ENCODE assay signal across 9 cellular contexts in genomic region chr22:31951201-31952093, GRCh38. TPM values are rescaled to one million over a fixed set of nuclear protein-coding genes. Genes with fewer than 3 reads are reported as not detected.
A peak's percentile ranks its signal among the peaks of the same experiment; 100 is the strongest.
DNase-seq lines count a peak whose midpoint lies in the region; ATAC-seq, FAIRE-seq and TF ChIP-seq lines count a peak whose summit lies in the region.
"Had no signal": no experiment of that assay in that cellular context is flagged by ENCODE, and none has a peak within 500 bp of the region (broad histone marks: within the 10 kb centered on the region; RNA-seq: fewer than 3 reads in every experiment).

No MANE protein-coding gene starts in this region.

- no peaks in the 10 kb centered on the region for H3K9me3 ChIP-seq in GM12878 (replicated peaks; ENCODE audit: control insufficient read depth, insufficient read depth, low read length)

- POLR2A ChIA-PET in GM12878 (lab: Charles Lee): interaction anchor here (0.5 to 0.6 kb wide), 2 partner anchors 209 to 789 kb away, joined by 3 read pairs; no protein-coding TSS in a partner anchor

- no peak overlapping the region for H2AK5ac ChIP-seq in mesendoderm (ENCODE audit: low read length)

- no peak overlapping the region for H2BK120ac ChIP-seq in mesendoderm (ENCODE audit: low read depth, low read length)

- H3K4me3 Mint-ChIP-seq in type B pancreatic cell: no peak overlapping the region

- no peak overlapping the region for H2BK15ac ChIP-seq in mesendoderm (replicated peaks; ENCODE audit: low read depth)

- no peaks in the 10 kb centered on the region for H4K20me1 ChIP-seq in GM12878 (ENCODE audit: control insufficient read depth, insufficient read depth)

- DNase-seq in cardiac septum (ENCODE audit: low spot score): peak; percentile 54
- no peak for DNase-seq in left ventricle myocardium superior
- no peak for DNase-seq in GM12878 (ENCODE audit: low read depth, low spot score)
- no peak for DNase-seq in mesendoderm
- DNase-seq in type B pancreatic cell (ENCODE audit: extremely low spot score, unreplicated experiment): no peak
- no peak for DNase-seq in HTR-8/SVneo (ENCODE audit: insufficient read length, low spot score)
- DNase-seq in NCI-H187 treated with DMSO at 0.1 percent for 48 hours (lab: John Stamatoyannopoulos, UW): no peak
- DNase-seq: left cardiac atrium had no signal

- RAD21 ChIA-PET in GM12878 (lab: Charles Lee; ENCODE audit: unreplicated experiment): interaction anchor here (1.1 to 2.1 kb wide), 4 partner anchors 19 to 311 kb away, joined by 3 to 7 read pairs (median 5); no protein-coding TSS in a partner anchor

- intact Hi-C loops in cardiac septum (cut with DNase I) (no loop called here), left ventricle myocardium superior (cut with micrococcal nuclease) (no loop called here), GM12878 (cut with micrococcal nuclease; ENCODE audit: unreplicated experiment) (no loop called here)

- H3K4ac ChIP-seq in mesendoderm (ENCODE audit: low read depth, low read length): no peak overlapping the region

- H3K27me3 ChIP-seq in GM12878 (replicated peaks in 1 of 2; ENCODE audit: control insufficient read depth in 2 of 2, insufficient read depth in 2 of 2, low read length in 1 of 2): no peaks in the 10 kb centered on the region
- H3K27me3 ChIP-seq in mesendoderm (ENCODE audit: insufficient read depth, low read length, poor library complexity): no peaks in the 10 kb centered on the region

- SMC1A ChIA-PET in GM12878 (lab: Charles Lee; ENCODE audit: uncharacterized antibody, unreplicated experiment): interaction anchor here (1.0 to 10.0 kb wide), 5 partner anchors 11 to 286 kb away, joined by 3 to 99 read pairs (median 4); partner anchors contain the start of genes PISD and PRR14L

- no peak overlapping the region for H4K8ac ChIP-seq in mesendoderm (ENCODE audit: low read depth, low read length)

- FAIRE-seq in GM12878 (lab: Jason Lieb, UNC): no peak
- no peak for FAIRE-seq in HTR-8/SVneo (lab: Jason Lieb, UNC)

- peaks cover 27% of the 10 kb centered on the region for H3K79me1 ChIP-seq in mesendoderm (ENCODE audit: low read length)

- TF ChIP-seq CTCF in GM12878 (IDR thresholded peaks at IDR 0.05 in 2 of 3, conservative IDR thresholded peaks at IDR 0.05 in 1 of 3; ENCODE audit: control insufficient read depth in 2 of 3, extremely low read depth in 1 of 3, insufficient read depth in 1 of 3, low read depth in 3 of 3, low read length in 3 of 3) (no peak), type B pancreatic cell (conservative IDR thresholded peaks at IDR 0.05) (no peak)

- in situ Hi-C loops in GM12878 (cut with MboI): no loop called here

- H3K18ac ChIP-seq in mesendoderm (ENCODE audit: low read length): no peak overlapping the region

- H3K4me1 ChIP-seq in GM12878 (ENCODE audit: control insufficient read depth, insufficient read depth, low read length) (peaks cover 8% of the 10 kb centered on the region; the same call in 1 of the 2 replicates), mesendoderm (ENCODE audit: control insufficient read depth, low read depth, low read length) (peaks cover 7% of the 10 kb centered on the region)

- TF ChIP-seq RAD21 in GM12878 (IDR thresholded peaks at IDR 0.05; ENCODE audit: insufficient read depth, low read depth, low read length): no peak

- H3K36me3 Mint-ChIP-seq in type B pancreatic cell: peaks cover 52% of the 10 kb centered on the region

- no TSS peak for BruUV-seq in GM12878 (replicated peaks; lab: Mats Ljungman, UMichigan)

- no peak overlapping the region for H4K5ac ChIP-seq in mesendoderm (ENCODE audit: low read length)

- no peak overlapping the region for H3K27ac ChIP-seq in GM12878 (ENCODE audit: control insufficient read depth, insufficient read depth)
- no peak overlapping the region for H3K27ac ChIP-seq in mesendoderm (ENCODE audit: low read depth, low read length)

- no peak for TF ChIP-seq EP300 in GM12878 (IDR thresholded peaks at IDR 0.05; ENCODE audit: borderline replicate concordance in 1 of 2, control insufficient read depth in 1 of 2, low read depth in 2 of 2, low read length in 2 of 2)

- H3K4me2 ChIP-seq in GM12878 (ENCODE audit: control insufficient read depth, insufficient read depth) (no peak overlapping the region; the same call in 1 of the 2 replicates), mesendoderm (ENCODE audit: low read length) (no peak overlapping the region)

- peaks cover 41% of the 10 kb centered on the region for H3K4me1 Mint-ChIP-seq in type B pancreatic cell (ENCODE audit: unreplicated experiment)

- H3K9me3 Mint-ChIP-seq in type B pancreatic cell: no peaks in the 10 kb centered on the region

- no peak overlapping the region for H2BK5ac ChIP-seq in mesendoderm (ENCODE audit: low read length)

- H3K36me3 ChIP-seq in GM12878 (ENCODE audit: control insufficient read depth in 2 of 2, insufficient read depth in 2 of 2, low read length in 1 of 2): peaks cover 4 to 23% of the 10 kb centered on the region in 2 experiments
- peaks cover 12% of the 10 kb centered on the region for H3K36me3 ChIP-seq in mesendoderm (ENCODE audit: control insufficient read depth, insufficient read depth, low read length)

- H3K27ac Mint-ChIP-seq in type B pancreatic cell: peak overlapping the region; percentile 24

- H3K27me3 Mint-ChIP-seq in type B pancreatic cell: no peaks in the 10 kb centered on the region

- 74% methylated on average over 8 of the region's 8 CpGs for WGBS in GM12878 (ENCODE audit: insufficient coverage, insufficient replicate concordance, low lambda C conversion rate, missing lambda C conversion rate)
- no CpG with 5 or more reads among the region's 8 CpGs for WGBS in mesendoderm (ENCODE audit: extremely low coverage, insufficient coverage, low lambda C conversion rate)

- no peak overlapping the region for H3K23ac ChIP-seq in mesendoderm (ENCODE audit: low read length)

- no peak for TF ChIP-seq POLR2A in GM12878 (IDR thresholded peaks at IDR 0.05; ENCODE audit: low read depth, low read length)

- H3K9ac ChIP-seq in GM12878 (ENCODE audit: control insufficient read depth, insufficient read depth, low read length): no peak overlapping the region; the same call in 1 of the 2 replicates
- H3K9ac ChIP-seq in mesendoderm (ENCODE audit: low read length): peak overlapping the region; percentile 20

- H3K79me2 ChIP-seq in GM12878 (ENCODE audit: control insufficient read depth, insufficient read depth, low read length): peaks cover 62% of the 10 kb centered on the region
- H3K79me2 ChIP-seq in mesendoderm (ENCODE audit: control insufficient read depth, insufficient read depth, low read length): peaks cover 86% of the 10 kb centered on the region

- no peak overlapping the region for H3K4me3 ChIP-seq in GM12878
- no peak overlapping the region for H3K4me3 ChIP-seq in mesendoderm (ENCODE audit: low read length)

- H2AFZ ChIP-seq in GM12878 (ENCODE audit: control insufficient read depth, low read depth, low read length): no peak overlapping the region

- ATAC-seq in left ventricle myocardium superior (no peak), GM12878 (peak; percentile 16), HG03135 (IDR thresholded peaks at IDR 0.05; ENCODE audit: unreplicated experiment) (no peak)

- CTCF ChIA-PET in GM12878 (lab: Yijun Ruan, JAX): interaction anchor here (0.8 to 7.1 kb wide), 7 partner anchors 10 to 286 kb away, joined by 3 to 140 read pairs (median 3); partner anchors contain the start of gene PISD

- H3K56ac ChIP-seq in mesendoderm (ENCODE audit: low read length): peak overlapping the region; percentile 39

TF ChIP-seq in GM12878, 131 proteins besides CTCF, POLR2A, EP300 and RAD21:
- TF ChIP-seq POLR2AphosphoS5 (IDR thresholded peaks at IDR 0.05; ENCODE audit: low read length) (peak; percentile 31; the same call in 1 of the 2 replicates), RELA (IDR thresholded peaks at IDR 0.05; ENCODE audit: borderline replicate concordance, partially characterized antibody) (no peak)

RNA-seq across cellular contexts. Expression of gene YWHAH, which starts 7.1 kb away (rescaled TPM):
- total RNA-seq in cardiac septum (116 TPM), left ventricle myocardium superior (60.4 TPM), GM12878 (2014; rRNA removed) (101 and 115 TPM in 2 replicates), GM12878 (2014; rRNA removed; fragmentation: Illumina TruSeq; extraction: Trizol) (90.0 and 97.6 TPM in 2 replicates), GM12878 (2021) (113 and 123 TPM in 2 replicates), type B pancreatic cell (ENCODE audit: low replicate concordance) (97.5 and 110 TPM in 2 replicates)
- 12.9 and 14.1 TPM in 2 replicates for total RNA-seq in GM12878 (2013; cell fraction: nucleolus; rRNA removed)
- polyA plus RNA-seq in GM12878 (2011; ENCODE audit: low read depth): 53.7 TPM
- polyA plus RNA-seq in GM12878 (2011; rRNA removed) (82.6 and 103 TPM in 2 replicates), GM12878 (2014; fragmentation: Illumina TruSeq; extraction: Trizol) (142 and 145 TPM in 2 replicates), GM12878 (2014; fragmentation: Nextera tagmentation; extraction: Ambion mirVana) (10 to 100 TPM; 34.2 to 43.7 TPM), GM12878 (2014; rRNA removed) (115 and 126 TPM in 2 replicates), GM12878 (2016; fragmentation: Nextera tagmentation; extraction: Ambion mirVana) (100 to 1,000 TPM; 139 to 197 TPM)
- polyA plus RNA-seq in GM12878 (2011; cell fraction: cytosol; rRNA removed): 82.1 and 82.3 TPM in 2 replicates
- polyA plus RNA-seq in GM12878 (2011; cell fraction: nucleus; rRNA removed): 39.5 and 45.5 TPM in 2 replicates
- 55.0 and 66.9 TPM in 2 replicates for polyA plus RNA-seq in GM12878 (2012)
- polyA minus RNA-seq in GM12878 (2011; rRNA and poly(A)+ RNA removed): 31.1 and 42.7 TPM in 2 replicates
- 21.4 and 23.7 TPM in 2 replicates for polyA minus RNA-seq in GM12878 (2011; cell fraction: cytosol; rRNA and poly(A)+ RNA removed)
- 8.2 and 15.4 TPM in 2 replicates for polyA minus RNA-seq in GM12878 (2011; cell fraction: nucleus; rRNA and poly(A)+ RNA removed)
- 233 TPM for polyA plus RNA-seq in mesendoderm (2013, experiment 1 of 2)
- 231 TPM for polyA plus RNA-seq in mesendoderm (2013, experiment 2 of 2)
